ENCODE assay signal across 11 cellular contexts in the genomic region with DNA sequence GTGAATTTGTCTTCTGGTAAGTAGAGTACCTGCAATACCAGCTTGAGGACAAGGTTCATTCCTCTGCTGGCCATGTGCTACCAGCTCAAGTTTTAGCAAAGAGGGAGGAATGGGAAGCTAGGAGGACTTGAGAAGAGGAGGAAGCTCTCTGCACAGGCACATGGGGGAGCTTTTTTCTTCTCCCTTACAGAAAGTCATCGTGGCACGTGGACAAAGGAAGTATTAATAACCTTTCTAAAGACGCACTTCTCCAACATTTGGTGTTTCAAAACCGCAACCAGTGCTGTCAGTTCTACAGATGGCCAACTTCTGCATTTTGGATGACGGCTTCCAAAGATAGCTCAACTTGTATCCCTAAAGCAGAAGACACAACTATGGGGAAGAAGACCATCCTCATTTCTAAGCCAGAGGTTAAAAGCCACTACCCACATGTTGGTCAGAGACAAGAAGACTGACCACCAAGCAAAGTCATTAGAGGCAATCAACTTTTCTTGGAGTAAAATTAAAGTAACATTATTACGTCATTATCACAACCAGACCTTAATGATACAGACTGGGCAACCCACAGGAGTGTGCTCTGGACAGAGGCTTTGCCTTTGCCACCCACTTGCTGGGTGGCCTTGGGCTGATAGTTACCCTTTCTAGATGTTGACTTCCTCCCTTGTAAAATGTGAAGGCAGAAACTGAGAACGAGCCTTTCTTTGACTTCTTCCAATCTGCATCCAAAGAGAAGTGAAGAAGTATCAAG. TPM values are rescaled to one million over a fixed set of nuclear protein-coding genes. Genes with fewer than 3 reads are reported as not detected.
DNase-seq lines count a peak whose midpoint lies in the region; ATAC-seq and TF ChIP-seq lines count a peak whose summit lies in the region.
"Had no signal": no experiment of that assay in that cellular context is flagged by ENCODE, and none has a peak within 500 bp of the region (broad histone marks: within the 10 kb centered on the region; RNA-seq: fewer than 3 reads in every experiment).

No MANE protein-coding gene starts in this region.

- no peaks in the 10 kb centered on the region for H3K27me3 ChIP-seq in breast epithelium

- H3K27ac ChIP-seq in breast epithelium, result no peak overlapping the region

- peak; percentile 37 for ATAC-seq in HG03060 (IDR thresholded peaks at IDR 0.05; ENCODE audit: low read depth, unreplicated experiment)
- peak; percentile 68 for ATAC-seq in T-helper 17 cell
- ATAC-seq in memory B cell (ENCODE audit: low read depth), result peak; percentile 94
- ATAC-seq in GM21576 (IDR thresholded peaks at IDR 0.05; ENCODE audit: unreplicated experiment), result no peak
- no peak for ATAC-seq in GM19452 (IDR thresholded peaks at IDR 0.05; ENCODE audit: unreplicated experiment)
- ATAC-seq: activated naive CD4-positive, alpha-beta T cell treated with anti-CD3 and anti-CD28 coated beads, Interleukin-2, amount 50 U/mL, for 72 hours had no signal

- H3K4me1 ChIP-seq in breast epithelium, result peaks cover 0 to under 1% of the 10 kb centered on the region in 2 donors

- H3K4me3 Mint-ChIP-seq in T-helper 17 cell (no peak overlapping the region), memory B cell (peak overlapping the region; percentile 56)
- H3K4me3 Mint-ChIP-seq: activated CD4-positive, alpha-beta T cell treated with anti-CD3 and anti-CD28 coated beads, Interleukin-2, amount 10 ng/mL, durations not matched to agents 7 days and 5 days had no signal

- DNase-seq in CD1c-positive myeloid dendritic cell (ENCODE audit: extremely low spot score) (peak; percentile 96), T-helper 17 cell (no peak), memory B cell (ENCODE audit: low spot score in 2 of 2) (peak; percentile 46 to 73), HUDEP-2 (lab: John Stamatoyannopoulos, UW; ENCODE audit: unreplicated experiment in 76 of 76) (no peak), breast epithelium (ENCODE audit: low spot score in 2 of 2) (no peak)
- DNase-seq: activated CD4-positive, alpha-beta T cell treated with anti-CD3 and anti-CD28 coated beads, Interleukin-2, amount 10 ng/mL, durations not matched to agents 7 days and 5 days; NCI-H1436 had no signal

- H3K36me3 ChIP-seq in breast epithelium, result no peaks in the 10 kb centered on the region

- H3K9me3 Mint-ChIP-seq in memory B cell, result no peaks in the 10 kb centered on the region
- H3K9me3 Mint-ChIP-seq: activated CD4-positive, alpha-beta T cell treated with anti-CD3 and anti-CD28 coated beads, Interleukin-2, amount 10 ng/mL, durations not matched to agents 7 days and 5 days; activated naive CD4-positive, alpha-beta T cell treated with anti-CD3 and anti-CD28 coated beads, Interleukin-2, amount 50 U/mL, for 72 hours had no signal

- no peak for TF ChIP-seq CTCF in breast epithelium (IDR thresholded peaks at IDR 0.05)

- intact Hi-C loops in breast epithelium (cut with DNase I; ENCODE audit: low total_unique reads), result no loop called here

- no peak for TF ChIP-seq POLR2A in breast epithelium (IDR thresholded peaks at IDR 0.05)

- peaks cover 2% of the 10 kb centered on the region for H3K4me1 Mint-ChIP-seq in T-helper 17 cell
- peaks cover 16% of the 10 kb centered on the region for H3K4me1 Mint-ChIP-seq in memory B cell

- no peak overlapping the region for H3K27ac Mint-ChIP-seq in T-helper 17 cell
- peak overlapping the region; percentile 79 for H3K27ac Mint-ChIP-seq in memory B cell
- H3K27ac Mint-ChIP-seq: activated CD4-positive, alpha-beta T cell treated with anti-CD3 and anti-CD28 coated beads, Interleukin-2, amount 10 ng/mL, durations not matched to agents 7 days and 5 days; activated naive CD4-positive, alpha-beta T cell treated with anti-CD3 and anti-CD28 coated beads, Interleukin-2, amount 50 U/mL, for 72 hours had no signal

- H3K27me3 Mint-ChIP-seq in T-helper 17 cell (peaks cover 12% of the 10 kb centered on the region), memory B cell (no peaks in the 10 kb centered on the region)

- H3K36me3 Mint-ChIP-seq in T-helper 17 cell (ENCODE audit: low read depth), result no peaks in the 10 kb centered on the region
- H3K36me3 Mint-ChIP-seq in memory B cell, result no peaks in the 10 kb centered on the region
- H3K36me3 Mint-ChIP-seq: activated naive CD4-positive, alpha-beta T cell treated with anti-CD3 and anti-CD28 coated beads, Interleukin-2, amount 50 U/mL, for 72 hours had no signal

- no peaks in the 10 kb centered on the region for H3K9me3 ChIP-seq in T-helper 17 cell (ENCODE audit: control insufficient read depth, low read length, poor library complexity, severe bottlenecking)
- H3K9me3 ChIP-seq in breast epithelium, result no peaks in the 10 kb centered on the region

- H3K4me3 ChIP-seq in breast epithelium, result no peak overlapping the region

RNA-seq across cellular contexts. Expression of gene TMED10, which starts 12.3 kb away (rescaled TPM):
- total RNA-seq in T-helper 17 cell, result 100 to 1,000 TPM; 190 to 195 TPM
- 100 to 1,000 TPM; 263 to 443 (median 285) TPM for total RNA-seq in breast epithelium

Comparison
In these comparisons a context has a peak if more than half of its experiments do, and no peak if none do; other contexts are left out.
1. DNase-seq: peak in CD1c-positive myeloid dendritic cell (single experiment) and memory B cell (2 of 2); none in T-helper 17 cell (0 of 3), HUDEP-2 (0 of 76) and breast epithelium (0 of 2).
2. ATAC-seq: peak in HG03060 (single experiment), T-helper 17 cell (single experiment) and memory B cell (single experiment); none in GM21576 (single experiment) and GM19452 (single experiment).